Comparison of ENCODE assay signal across 9 cellular contexts in genomic region chr7:104980440-104980839, GRCh38. TPM values are rescaled to one million over a fixed set of nuclear protein-coding genes. Genes with fewer than 3 reads are reported as not detected.
A peak's percentile ranks its signal among the peaks of the same experiment; 100 is the strongest.
DNase-seq lines count a peak whose midpoint lies in the region; ATAC-seq and TF ChIP-seq lines count a peak whose summit lies in the region.
"Had no signal": no experiment of that assay in that cellular context is flagged by ENCODE, and none has a peak within 500 bp of the region (broad histone marks: within the 10 kb centered on the region; RNA-seq: fewer than 3 reads in every experiment).

No MANE protein-coding gene starts in this region.

- H3K9me3 Mint-ChIP-seq in immature natural killer cell, result no peaks in the 10 kb centered on the region
- no peaks in the 10 kb centered on the region for H3K9me3 Mint-ChIP-seq in activated naive CD4-positive, alpha-beta T cell treated with anti-CD3 and anti-CD28 coated beads for 36 hours

- intact Hi-C loops in heart right ventricle (cut with DNase I), result loop anchor here in 7 of 10 donors (5.0 to 10.0 kb wide), 9 partner anchors 38 to 357 kb away; no protein-coding TSS in a partner anchor
- intact Hi-C loops in right cardiac atrium (cut with DNase I), result no loop called here
- intact Hi-C loops in ascending aorta (cut with DNase I), result loop anchor here (5.0 to 10.0 kb wide), 6 partner anchors 58 to 1304 kb away; partner anchors contain the start of genes NAMPT and RINT1
- intact Hi-C loops in activated naive CD4-positive, alpha-beta T cell treated with anti-CD3 and anti-CD28 coated beads for 36 hours (cut with micrococcal nuclease), result loop anchor here (5.0 kb wide), 1 partner anchor 552 kb away; the partner anchor contains the start of gene RINT1

- H3K4me3 ChIP-seq in heart right ventricle (no peak overlapping the region), right cardiac atrium (ENCODE audit: low read length) (no peak overlapping the region), ascending aorta (no peak overlapping the region), suprapubic skin (no peak overlapping the region), BE2C (ENCODE audit: low read depth, low read length) (no peak overlapping the region)
- H3K4me3 ChIP-seq: MG63 had no signal

- WGBS in heart right ventricle, 2 donors, result 83 to 88% methylated on average over 5 of the region's 5 CpGs
- WGBS in right cardiac atrium, result 80% methylated on average over 5 of the region's 5 CpGs
- 62% methylated on average over 5 of the region's 5 CpGs for WGBS in suprapubic skin

- peaks cover 35 to 44% of the 10 kb centered on the region in 2 donors for H3K4me1 Mint-ChIP-seq in immature natural killer cell
- peaks cover 45% of the 10 kb centered on the region for H3K4me1 Mint-ChIP-seq in activated naive CD4-positive, alpha-beta T cell treated with anti-CD3 and anti-CD28 coated beads for 36 hours (ENCODE audit: low read depth)

- H3K36me3 Mint-ChIP-seq in immature natural killer cell, result no peaks in the 10 kb centered on the region
- no peaks in the 10 kb centered on the region for H3K36me3 Mint-ChIP-seq in activated naive CD4-positive, alpha-beta T cell treated with anti-CD3 and anti-CD28 coated beads for 36 hours (ENCODE audit: low read depth)

- no peak for TF ChIP-seq CTCF in heart right ventricle (IDR thresholded peaks at IDR 0.05)
- no peak for TF ChIP-seq CTCF in ascending aorta (IDR thresholded peaks at IDR 0.05)
- TF ChIP-seq CTCF in suprapubic skin (IDR thresholded peaks at IDR 0.05), result no peak
- no peak for TF ChIP-seq CTCF in BE2C (IDR thresholded peaks at IDR 0.05; ENCODE audit: low read depth, low read length)

- CTCF ChIA-PET in activated naive CD4-positive, alpha-beta T cell treated with anti-CD3 and anti-CD28 coated beads for 36 hours (lab: Charles Lee), result interaction anchor here (0.6 to 8.3 kb wide), 29 partner anchors 8 to 551 kb away, joined by 3 to 140 read pairs (median 5); partner anchors contain the start of gene KMT2E

- H3K27ac Mint-ChIP-seq in immature natural killer cell, result peak overlapping the region in 4 of 6 donors; percentile 27 to 98 (median 72)
- no peak overlapping the region for H3K27ac Mint-ChIP-seq in activated naive CD4-positive, alpha-beta T cell treated with anti-CD3 and anti-CD28 coated beads for 36 hours

- no peak for TF ChIP-seq EP300 in suprapubic skin (IDR thresholded peaks at IDR 0.05)

- no peak for TF ChIP-seq POLR2A in suprapubic skin (IDR thresholded peaks at IDR 0.05)

- H3K4me3 Mint-ChIP-seq in immature natural killer cell, result no peak overlapping the region
- H3K4me3 Mint-ChIP-seq in activated naive CD4-positive, alpha-beta T cell treated with anti-CD3 and anti-CD28 coated beads for 36 hours, result no peak overlapping the region

- peaks cover 0 to under 1% (median 0%) of the 10 kb centered on the region in 9 donors for H3K36me3 ChIP-seq in heart right ventricle
- H3K36me3 ChIP-seq in ascending aorta, result no peaks in the 10 kb centered on the region
- no peaks in the 10 kb centered on the region for H3K36me3 ChIP-seq in suprapubic skin
- no peaks in the 10 kb centered on the region for H3K36me3 ChIP-seq in BE2C

- H3K9me3 ChIP-seq in heart right ventricle (no peaks in the 10 kb centered on the region), right cardiac atrium (ENCODE audit: control insufficient read depth, low read length) (no peaks in the 10 kb centered on the region), ascending aorta (no peaks in the 10 kb centered on the region), suprapubic skin (no peaks in the 10 kb centered on the region), BE2C (no peaks in the 10 kb centered on the region)
- H3K9me3 ChIP-seq: MG63 had no signal

- DNase-seq in heart right ventricle (no peak), right cardiac atrium (no peak), ascending aorta (ENCODE audit: low spot score in 2 of 2) (no peak), immature natural killer cell (no peak), suprapubic skin (ENCODE audit: low spot score in 2 of 2) (no peak), BE2C (no peak)
- DNase-seq in activated naive CD4-positive, alpha-beta T cell treated with anti-CD3 and anti-CD28 coated beads for 36 hours, result no peak
- DNase-seq in activated CD4-positive, alpha-beta T cell treated with anti-CD3 and anti-CD28 coated beads, Interleukin-2, amount 50 U/mL, for 4 hours, result no peak
- DNase-seq: MG63 had no signal

- H3K27me3 Mint-ChIP-seq in immature natural killer cell (ENCODE audit: low read depth in 3 of 3), result peaks cover 5 to 11% (median 9%) of the 10 kb centered on the region in 3 donors
- no peaks in the 10 kb centered on the region for H3K27me3 Mint-ChIP-seq in activated naive CD4-positive, alpha-beta T cell treated with anti-CD3 and anti-CD28 coated beads for 36 hours (ENCODE audit: low read depth)

- H3K4me1 ChIP-seq in heart right ventricle (peaks cover 15 to 89% (median 73%) of the 10 kb centered on the region in 9 donors), right cardiac atrium (ENCODE audit: control insufficient read depth, insufficient read depth, low read length) (peaks cover 14% of the 10 kb centered on the region), ascending aorta (peaks cover 0 to 56% of the 10 kb centered on the region in 2 donors), suprapubic skin (peaks cover 86% of the 10 kb centered on the region), BE2C (peaks cover 23% of the 10 kb centered on the region)

- H3K27me3 ChIP-seq in heart right ventricle (no peaks in the 10 kb centered on the region), right cardiac atrium (ENCODE audit: control insufficient read depth, insufficient read depth) (no peaks in the 10 kb centered on the region), ascending aorta (no peaks in the 10 kb centered on the region), suprapubic skin (no peaks in the 10 kb centered on the region), BE2C (no peaks in the 10 kb centered on the region)
- H3K27me3 ChIP-seq: MG63 had no signal

- no peak for ATAC-seq in heart right ventricle
- no peak for ATAC-seq in right cardiac atrium

- H3K27ac ChIP-seq in heart right ventricle (peak overlapping the region in 7 of 10 donors; percentile 64 to 99 (median 98)), right cardiac atrium (ENCODE audit: low read length) (no peak overlapping the region), ascending aorta (peak overlapping the region; percentile 75 to 91), suprapubic skin (peak overlapping the region; percentile 80)

RNA-seq across cellular contexts. Expression of gene KMT2E, which starts 33.6 kb away (rescaled TPM):
- total RNA-seq in heart right ventricle, result 10 to 100 TPM; 41.1 to 53.3 (median 47.5) TPM
- 10 to 100 TPM in 1 of 2 donors, 1 to 10 TPM in 1; 9.4 to 25.2 TPM for polyA plus RNA-seq in heart right ventricle
- total RNA-seq in right cardiac atrium, result 10 to 100 TPM; 49.2 to 73.1 (median 59.1) TPM
- 17.8 TPM for polyA plus RNA-seq in right cardiac atrium
- total RNA-seq in ascending aorta, result 43.0 TPM
- polyA plus RNA-seq in immature natural killer cell, result 100 to 1,000 TPM in 2 of 3 donors, 10 to 100 TPM in 1; 74.3 to 234 (median 114) TPM
- total RNA-seq in suprapubic skin, result 100 to 1,000 TPM in 2 of 4 donors, 10 to 100 TPM in 2; 93.9 to 208 (median 118) TPM
- 41.2 TPM for polyA plus RNA-seq in BE2C (2012; ENCODE audit: insufficient read depth, insufficient read length, low read depth)
- total RNA-seq in activated naive CD4-positive, alpha-beta T cell treated with anti-CD3 and anti-CD28 coated beads for 36 hours, result 10 to 100 TPM; 63.3 to 63.4 TPM

Comparison
In these comparisons a context has a peak if more than half of its experiments do, and no peak if none do; other contexts are left out.
1. intact Hi-C loops: an anchor here in heart right ventricle (5.0 to 10.0 kb wide), ascending aorta (5.0 to 10.0 kb wide) and activated naive CD4-positive, alpha-beta T cell treated with anti-CD3 and anti-CD28 coated beads for 36 hours (5.0 kb wide); none called in right cardiac atrium.